Comparison of ENCODE assay signal across 16 cellular contexts in genomic region chrX:1355800-1356148, GRCh38. TPM values are rescaled to one million over a fixed set of nuclear protein-coding genes. Genes with fewer than 3 reads are reported as not detected.
DNase-seq lines count a peak whose midpoint lies in the region; ATAC-seq and TF ChIP-seq lines count a peak whose summit lies in the region.
"Had no signal": no experiment of that assay in that cellular context is flagged by ENCODE, and none has a peak within 500 bp of the region (broad histone marks: within the 10 kb centered on the region; RNA-seq: fewer than 3 reads in every experiment).

No MANE protein-coding gene starts in this region.

- H3K9me2 ChIP-seq in SK-N-SH = no peaks in the 10 kb centered on the region

- H3K27ac Mint-ChIP-seq in nephron = peak overlapping the region in 2 of 3 experiments; percentile 25 to 62

- TF ChIP-seq CTCF in SK-N-SH (IDR thresholded peaks at IDR 0.05) (no peak), HEK293 (tag by site-specific recombination; IDR thresholded peaks at IDR 0.05) (no peak), nephron (IDR thresholded peaks at IDR 0.05; ENCODE audit: unreplicated experiment in 3 of 3) (no peak)

- no peaks in the 10 kb centered on the region for H3K4me1 Mint-ChIP-seq in nephron

- H3K9me3 Mint-ChIP-seq in nephron = no peaks in the 10 kb centered on the region
- H3K9me3 Mint-ChIP-seq: neural crest cell had no signal

- H3K4me3 Mint-ChIP-seq in nephron = no peak overlapping the region
- H3K4me3 Mint-ChIP-seq: CD14-positive monocyte, immature natural killer cell, neural crest cell had no signal

- H3K36me3 Mint-ChIP-seq in nephron (ENCODE audit: low read depth) = peaks cover 31% of the 10 kb centered on the region

- H3K27me3 ChIP-seq in SK-N-SH (ENCODE audit: insufficient read depth) = no peaks in the 10 kb centered on the region

- no peaks in the 10 kb centered on the region for H3K79me2 ChIP-seq in SK-N-SH (ENCODE audit: insufficient read depth)

- H3K9ac ChIP-seq in SK-N-SH = no peak overlapping the region

- no peak for TF ChIP-seq RAD21 in SK-N-SH (IDR thresholded peaks at IDR 0.05; ENCODE audit: low read length)

- H3K9me3 ChIP-seq in SK-N-SH = no peaks in the 10 kb centered on the region
- no peaks in the 10 kb centered on the region for H3K9me3 ChIP-seq in HEK293 (ENCODE audit: control insufficient read depth, insufficient read depth, low read depth, low read length)

- no peak overlapping the region for H3K4me2 ChIP-seq in SK-N-SH

- H3K4me3 ChIP-seq in SK-N-SH (ENCODE audit: low read depth in 2 of 2, low read length in 1 of 2) (no peak overlapping the region), HEK293 (ENCODE audit: low read depth, low read length) (no peak overlapping the region)

- H3K4me1 ChIP-seq in SK-N-SH (ENCODE audit: control insufficient read depth in 1 of 2, insufficient read depth in 2 of 2, low read depth in 1 of 2, low read length in 1 of 2) (no peaks in the 10 kb centered on the region), HEK293 (ENCODE audit: control insufficient read depth, insufficient read depth, low read length) (no peaks in the 10 kb centered on the region)

- 33% methylated on average over 6 of the region's 6 CpGs for WGBS in SK-N-SH (ENCODE audit: low lambda C conversion rate)

- no peak overlapping the region for H3K27ac ChIP-seq in SK-N-SH (ENCODE audit: low read depth in 2 of 2, low read length in 1 of 2)
- H3K27ac ChIP-seq in HEK293 (ENCODE audit: extremely low read depth, low read depth, low read length) = no peak overlapping the region

- H4K20me1 ChIP-seq in SK-N-SH (ENCODE audit: insufficient read depth) = no peaks in the 10 kb centered on the region

- DNase-seq in SK-N-SH (no peak), ecto neural progenitor cell (ENCODE audit: low spot score) (peak; percentile 49), NCI-H2107 treated with DMSO at 0.1 percent for 48 hours (lab: John Stamatoyannopoulos, UW; ENCODE audit: unreplicated experiment) (no peak), kidney glomerular epithelial cell (lab: John Stamatoyannopoulos, UW) (no peak)
- DNase-seq: activated naive CD4-positive, alpha-beta T cell treated with Interleukin-2 at 50 U/mL for 16 hours; cortex of kidney; immature natural killer cell; NCI-H1694 treated with DMSO at 0.1 percent for 48 hours; retina; T-helper 9 cell had no signal

- no peaks in the 10 kb centered on the region for H3F3A ChIP-seq in SK-N-SH (replicated peaks; ENCODE audit: insufficient read depth)

- CTCF ChIA-PET in SK-N-SH (lab: Yijun Ruan, JAX) = no interaction called here
- CTCF ChIA-PET in HEK293 (lab: Yijun Ruan, JAX) = no interaction called here

- H3K27me3 Mint-ChIP-seq in nephron (ENCODE audit: low read depth) = no peaks in the 10 kb centered on the region

- ATAC-seq in SK-N-SH treated with all-trans-retinoic acid at 6 μM for 48 hours (peak; percentile 27; the same call in 1 of the 3 replicates), GM19328 (IDR thresholded peaks at IDR 0.05; ENCODE audit: unreplicated experiment) (no peak)

- H2AFZ ChIP-seq in SK-N-SH (ENCODE audit: low read depth) = no peak overlapping the region

- POLR2A ChIA-PET in SK-N-SH (lab: Yijun Ruan, JAX) (no interaction called here), HEK293 (lab: Yijun Ruan, JAX) (no interaction called here)

- TF ChIP-seq EP300 in SK-N-SH (IDR thresholded peaks at IDR 0.05; ENCODE audit: borderline replicate concordance in 1 of 2, low read depth in 1 of 2, low read length in 1 of 2) = no peak

- H3K36me3 ChIP-seq in SK-N-SH (replicated peaks in 1 of 2; ENCODE audit: control insufficient read depth in 1 of 2, insufficient read depth in 2 of 2, low read length in 1 of 2) (no peaks in the 10 kb centered on the region), HEK293 (ENCODE audit: control insufficient read depth in 2 of 2, insufficient read depth in 1 of 2, low read length in 2 of 2) (no peaks in the 10 kb centered on the region)

TF ChIP-seq in SK-N-SH treated with all-trans-retinoic acid at 6 μM for 48 hours, 23 proteins besides CTCF, POLR2A, EP300 and RAD21 (continues in another document):
- TF ChIP-seq ZNF8 (CRISPR knock-in tag; IDR thresholded peaks at IDR 0.05) (no peak), ZNF70 (CRISPR knock-in tag; IDR thresholded peaks at IDR 0.05) (no peak), ESRRG (CRISPR knock-in tag; IDR thresholded peaks at IDR 0.05) (no peak)
- TF ChIP-seq, protein P1, sequence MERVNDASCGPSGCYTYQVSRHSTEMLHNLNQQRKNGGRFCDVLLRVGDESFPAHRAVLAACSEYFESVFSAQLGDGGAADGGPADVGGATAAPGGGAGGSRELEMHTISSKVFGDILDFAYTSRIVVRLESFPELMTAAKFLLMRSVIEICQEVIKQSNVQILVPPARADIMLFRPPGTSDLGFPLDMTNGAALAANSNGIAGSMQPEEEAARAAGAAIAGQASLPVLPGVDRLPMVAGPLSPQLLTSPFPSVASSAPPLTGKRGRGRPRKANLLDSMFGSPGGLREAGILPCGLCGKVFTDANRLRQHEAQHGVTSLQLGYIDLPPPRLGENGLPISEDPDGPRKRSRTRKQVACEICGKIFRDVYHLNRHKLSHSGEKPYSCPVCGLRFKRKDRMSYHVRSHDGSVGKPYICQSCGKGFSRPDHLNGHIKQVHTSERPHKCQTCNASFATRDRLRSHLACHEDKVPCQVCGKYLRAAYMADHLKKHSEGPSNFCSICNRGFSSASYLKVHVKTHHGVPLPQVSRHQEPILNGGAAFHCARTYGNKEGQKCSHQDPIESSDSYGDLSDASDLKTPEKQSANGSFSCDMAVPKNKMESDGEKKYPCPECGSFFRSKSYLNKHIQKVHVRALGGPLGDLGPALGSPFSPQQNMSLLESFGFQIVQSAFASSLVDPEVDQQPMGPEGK (CRISPR knock-in tag; IDR thresholded peaks at IDR 0.05; ENCODE audit: borderline replicate concordance) = no peak

TF ChIP-seq in SK-N-SH, 30 proteins besides CTCF, POLR2A, EP300 and RAD21 (continues in another document):
- no peak for TF ChIP-seq GABPA (IDR thresholded peaks at IDR 0.05; ENCODE audit: low read depth)
- no peak for TF ChIP-seq RCOR1 (IDR thresholded peaks at IDR 0.05; ENCODE audit: low read length)
- TF ChIP-seq JUND (IDR thresholded peaks at IDR 0.05) = no peak
- TF ChIP-seq YY1 (IDR thresholded peaks at IDR 0.05; ENCODE audit: low read depth) = no peak

TF ChIP-seq in HEK293, 187 proteins besides CTCF, POLR2A, EP300 and RAD21:
- no peak for TF ChIP-seq ZNF704 (tag by site-specific recombination; IDR thresholded peaks at IDR 0.05)
- TF ChIP-seq ZNF530 (tag by site-specific recombination; IDR thresholded peaks at IDR 0.05; ENCODE audit: low read depth) = no peak
- no peak for TF ChIP-seq ZNF777 (tag by site-specific recombination; IDR thresholded peaks at IDR 0.05; ENCODE audit: borderline replicate concordance)
- no peak for TF ChIP-seq ZNF548 (tag by site-specific recombination; IDR thresholded peaks at IDR 0.05)
- 0 out of 2 replicates have a peak, but pooled peaks have one; percentile 2 for TF ChIP-seq ZFHX2 (tag by site-specific recombination; conservative IDR thresholded peaks at IDR 0.05)
- TF ChIP-seq WT1 (tag by site-specific recombination; IDR thresholded peaks at IDR 0.05) = no peak
- no peak for TF ChIP-seq ZNF121 (tag by site-specific recombination; IDR thresholded peaks at IDR 0.05)
- peak; percentile 49 for TF ChIP-seq HIC1 (tag by site-specific recombination; IDR thresholded peaks at IDR 0.05)
TF ChIP-seq in HEK293: peak in this region for 2.

RNA-seq across cellular contexts. Expression of gene IL3RA, which starts 19.2 kb away (rescaled TPM):
- polyA plus RNA-seq in SK-N-SH (2012; rRNA removed) = not detected in 2 replicates
- 0.03 TPM in 1 of 2 replicates, not detected in the other for polyA plus RNA-seq in SK-N-SH (2012; cell fraction: cytosol; rRNA removed)
- not detected in 2 replicates for polyA plus RNA-seq in SK-N-SH (2012; cell fraction: nucleus; rRNA removed)

RNA-seq across cellular contexts. Expression of gene SLC25A6, which starts 36.1 kb away (rescaled TPM):
- polyA plus RNA-seq in SK-N-SH (2012; rRNA removed) = 819 and 981 TPM in 2 replicates
- 485 and 755 TPM in 2 replicates for polyA plus RNA-seq in SK-N-SH (2012; cell fraction: cytosol; rRNA removed)
- 272 and 356 TPM in 2 replicates for polyA plus RNA-seq in SK-N-SH (2012; cell fraction: nucleus; rRNA removed)
